Comparison of ENCODE assay signal across 26 cellular contexts in genomic region chr6:158831571-158831970, GRCh38.
"Had no signal": no experiment of that assay in that cellular context is flagged by ENCODE, and none has a peak within 500 bp of the region (broad histone marks: within the 10 kb centered on the region; RNA-seq: fewer than 3 reads in every experiment).

No MANE protein-coding gene starts in this region.

- H3K4me3 ChIP-seq: adrenal gland, ascending aorta, cardiac muscle cell, colonic mucosa, right atrium auricular region, spleen, upper lobe of right lung had no signal

- H3K4me3 Mint-ChIP-seq: activated CD8-positive, alpha-beta memory T cell treated with anti-CD3 and anti-CD28 coated beads, Interleukin-2, amount 10 ng/mL, durations not matched to agents 7 days and 5 days; activated CD8-positive, alpha-beta T cell treated with anti-CD3 and anti-CD28 coated beads for 36 hours; activated naive CD4-positive, alpha-beta T cell treated with anti-CD3 and anti-CD28 coated beads for 36 hours; activated naive CD8-positive, alpha-beta T cell treated with anti-CD3 and anti-CD28 coated beads for 36 hours; activated T-helper 1 cell treated with anti-CD3 and anti-CD28 coated beads, Interleukin-12 subunit alpha, Interleukin-12 subunit beta, Interleukin-2, Interleukin-4 antibody, amounts not matched to agents 30 ng/mL and 10 ng/mL and 1 ng/mL, durations not matched to agents 14 hours and 24 hours and 36 hours; brain; mesothelial cell of epicardium; naive thymus-derived CD4-positive, alpha-beta T cell; stimulated activated naive CD8-positive, alpha-beta T cell treated with anti-CD3 and anti-CD28 coated beads, Interleukin-15, Interleukin-2, amounts not matched to agents 100 ng/mL and 50 ng/mL, for 24 hours; WTC11 had no signal

- ATAC-seq: activated CD8-positive, alpha-beta memory T cell treated with anti-CD3 and anti-CD28 coated beads, Interleukin-2, amount 10 ng/mL, durations not matched to agents 7 days and 5 days; activated CD8-positive, alpha-beta T cell treated with anti-CD3 and anti-CD28 coated beads for 36 hours; naive thymus-derived CD4-positive, alpha-beta T cell; upper lobe of right lung; WTC11 had no signal

- H3K27me3 ChIP-seq: adrenal gland, ascending aorta, cardiac muscle cell, colonic mucosa, right atrium auricular region, spleen, upper lobe of right lung had no signal

- H3K9me3 Mint-ChIP-seq: activated CD8-positive, alpha-beta T cell treated with anti-CD3 and anti-CD28 coated beads for 36 hours; activated naive CD4-positive, alpha-beta T cell treated with anti-CD3 and anti-CD28 coated beads for 36 hours; activated naive CD8-positive, alpha-beta T cell treated with anti-CD3 and anti-CD28 coated beads for 36 hours; activated T-helper 1 cell treated with anti-CD3 and anti-CD28 coated beads, Interleukin-12 subunit alpha, Interleukin-12 subunit beta, Interleukin-2, Interleukin-4 antibody, amounts not matched to agents 30 ng/mL and 10 ng/mL and 1 ng/mL, durations not matched to agents 14 hours and 24 hours and 36 hours; stimulated activated naive CD8-positive, alpha-beta T cell treated with anti-CD3 and anti-CD28 coated beads, Interleukin-15, Interleukin-2, amounts not matched to agents 100 ng/mL and 50 ng/mL, for 24 hours; WTC11 had no signal

- H3K27ac ChIP-seq: adrenal gland, ascending aorta, cardiac muscle cell, colonic mucosa, right atrium auricular region, spleen, upper lobe of right lung had no signal

- H3K9me3 ChIP-seq: adrenal gland, ascending aorta, colonic mucosa, right atrium auricular region, spleen, upper lobe of right lung had no signal

- H3K79me2 ChIP-seq: parathyroid adenoma had no signal

- H3K27ac Mint-ChIP-seq: activated CD8-positive, alpha-beta memory T cell treated with anti-CD3 and anti-CD28 coated beads, Interleukin-2, amount 10 ng/mL, durations not matched to agents 7 days and 5 days; activated CD8-positive, alpha-beta T cell treated with anti-CD3 and anti-CD28 coated beads for 36 hours; activated naive CD4-positive, alpha-beta T cell treated with anti-CD3 and anti-CD28 coated beads for 36 hours; activated naive CD8-positive, alpha-beta T cell treated with anti-CD3 and anti-CD28 coated beads for 36 hours; brain; mesothelial cell of epicardium; stimulated activated naive CD8-positive, alpha-beta T cell treated with anti-CD3 and anti-CD28 coated beads, Interleukin-15, Interleukin-2, amounts not matched to agents 100 ng/mL and 50 ng/mL, for 24 hours; WTC11 had no signal

- H3K9ac ChIP-seq: parathyroid adenoma had no signal

- DNase-seq: activated CD4-positive, alpha-beta T cell treated with anti-CD3 and anti-CD28 coated beads, Interleukin-2, amount 50 U/mL, for 1 hour; activated CD8-positive, alpha-beta memory T cell treated with anti-CD3 and anti-CD28 coated beads, Interleukin-2, amount 10 ng/mL, durations not matched to agents 7 days and 5 days; activated CD8-positive, alpha-beta T cell treated with anti-CD3 and anti-CD28 coated beads for 36 hours; activated effector memory CD4-positive, alpha-beta T cell treated with anti-CD3 and anti-CD28 coated beads, Interleukin-2, amount 50 U/mL, for 16 hours; activated naive CD4-positive, alpha-beta T cell treated with anti-CD3 and anti-CD28 coated beads for 36 hours; activated naive CD8-positive, alpha-beta T cell treated with anti-CD3 and anti-CD28 coated beads for 36 hours; adrenal gland; cerebellar nuclear complex; colonic mucosa; effector memory CD4-positive, alpha-beta T cell; head of caudate nucleus; hippocampal formation; naive thymus-derived CD4-positive, alpha-beta T cell; occipital lobe; spleen; T-helper 2 cell; upper lobe of right lung had no signal

- H3K36me3 ChIP-seq: adrenal gland, ascending aorta, cardiac muscle cell, colonic mucosa, right atrium auricular region, spleen, upper lobe of right lung had no signal

- H3K4me1 ChIP-seq: adrenal gland, ascending aorta, colonic mucosa had no signal

- H3K27me3 Mint-ChIP-seq: activated CD8-positive, alpha-beta T cell treated with anti-CD3 and anti-CD28 coated beads for 36 hours; activated naive CD8-positive, alpha-beta T cell treated with anti-CD3 and anti-CD28 coated beads for 36 hours; brain; stimulated activated naive CD8-positive, alpha-beta T cell treated with anti-CD3 and anti-CD28 coated beads, Interleukin-15, Interleukin-2, amounts not matched to agents 100 ng/mL and 50 ng/mL, for 24 hours had no signal

- H3K36me3 Mint-ChIP-seq: activated CD8-positive, alpha-beta memory T cell treated with anti-CD3 and anti-CD28 coated beads, Interleukin-2, amount 10 ng/mL, durations not matched to agents 7 days and 5 days; activated naive CD8-positive, alpha-beta T cell treated with anti-CD3 and anti-CD28 coated beads for 36 hours; brain; mesothelial cell of epicardium; naive thymus-derived CD4-positive, alpha-beta T cell; WTC11 had no signal
